ENCODE assay signal across 20 cellular contexts in genomic region chr1:17639703-17640340, GRCh38.
DNase-seq lines count a peak whose midpoint lies in the region; ATAC-seq and TF ChIP-seq lines count a peak whose summit lies in the region.
"Had no signal": no experiment of that assay in that cellular context is flagged by ENCODE, and none has a peak within 500 bp of the region (broad histone marks: within the 10 kb centered on the region; RNA-seq: fewer than 3 reads in every experiment).

No MANE protein-coding gene starts in this region.

- ATAC-seq in HG03097 (IDR thresholded peaks at IDR 0.05; ENCODE audit: low FRiP score, unreplicated experiment) (no peak), GM19351 (IDR thresholded peaks at IDR 0.05; ENCODE audit: unreplicated experiment) (no peak)
- ATAC-seq: CD8-positive, alpha-beta T cell had no signal

- peaks cover 19% of the 10 kb centered on the region for H3K36me3 Mint-ChIP-seq in MCF 10A (ENCODE audit: insufficient read depth, unreplicated experiment)
- no peaks in the 10 kb centered on the region for H3K36me3 Mint-ChIP-seq in activated CD4-positive, alpha-beta T cell treated with anti-CD3 and anti-CD28 coated beads, Interleukin-2, amount 10 ng/mL, durations not matched to agents 24 days and 14 days (ENCODE audit: low read depth)
- H3K36me3 Mint-ChIP-seq: CD8-positive, alpha-beta T cell had no signal

- H3K4me1 Mint-ChIP-seq in MCF 10A (ENCODE audit: insufficient read depth, unreplicated experiment): peaks cover 6% of the 10 kb centered on the region
- H3K4me1 Mint-ChIP-seq in activated CD4-positive, alpha-beta T cell treated with anti-CD3 and anti-CD28 coated beads, Interleukin-2, amount 10 ng/mL, durations not matched to agents 24 days and 14 days: no peaks in the 10 kb centered on the region

- intact Hi-C loops in MCF 10A (cut with micrococcal nuclease) (no loop called here), breast epithelium (cut with DNase I; ENCODE audit: low total_unique reads) (loop anchor here (10.0 kb wide), 1 partner anchor 685 kb away; no protein-coding TSS in a partner anchor)
- intact Hi-C loops in activated CD4-positive, alpha-beta T cell treated with anti-CD3 and anti-CD28 coated beads, Interleukin-2, amount 10 ng/mL, durations not matched to agents 24 days and 14 days (cut with micrococcal nuclease): no loop called here

- peak overlapping the region; percentile 14 for H3K27ac Mint-ChIP-seq in MCF 10A (ENCODE audit: low read depth, unreplicated experiment)
- H3K27ac Mint-ChIP-seq in activated CD4-positive, alpha-beta T cell treated with anti-CD3 and anti-CD28 coated beads, Interleukin-2, amount 10 ng/mL, durations not matched to agents 24 days and 14 days: no peak overlapping the region
- H3K27ac Mint-ChIP-seq: CD8-positive, alpha-beta T cell had no signal

- no peaks in the 10 kb centered on the region for H3K9me3 ChIP-seq in breast epithelium
- H3K9me3 ChIP-seq: BLaER1, Caco-2, MG63 had no signal

- no peak for DNase-seq in MCF 10A (ENCODE audit: unreplicated experiment)
- DNase-seq in breast epithelium (ENCODE audit: low spot score in 2 of 2): no peak
- no peak for DNase-seq in coronary artery (ENCODE audit: low spot score)
- peak; percentile 58 for DNase-seq in myocyte (ENCODE audit: low read depth)
- no peak for DNase-seq in activated CD4-positive, alpha-beta T cell treated with anti-CD3 and anti-CD28 coated beads, Interleukin-2, amount 10 ng/mL, durations not matched to agents 24 days and 14 days
- DNase-seq: Caco-2; CD8-positive, alpha-beta T cell; EL; GDM1; HCEC 1CT; KBM-7; MG63; NCI-H1105 treated with DMSO at 0.1 percent for 48 hours; NCI-H146; NCI-H2029; NCI-H526 treated with DMSO at 0.1 percent for 48 hours had no signal

- H3K4me1 ChIP-seq in breast epithelium: no peaks in the 10 kb centered on the region

- no peak overlapping the region for H3K27ac ChIP-seq in breast epithelium
- peak overlapping the region; percentile 43 to 83 for H3K27ac ChIP-seq in coronary artery
- H3K27ac ChIP-seq: BLaER1, SK-N-MC had no signal

- H3K4me3 ChIP-seq in breast epithelium: no peak overlapping the region
- no peak overlapping the region for H3K4me3 ChIP-seq in coronary artery
- H3K4me3 ChIP-seq: BLaER1, MG63, SK-N-MC had no signal

- H3K27me3 Mint-ChIP-seq in MCF 10A (ENCODE audit: insufficient read depth, unreplicated experiment): no peaks in the 10 kb centered on the region
- no peaks in the 10 kb centered on the region for H3K27me3 Mint-ChIP-seq in activated CD4-positive, alpha-beta T cell treated with anti-CD3 and anti-CD28 coated beads, Interleukin-2, amount 10 ng/mL, durations not matched to agents 24 days and 14 days

- CTCF ChIA-PET in MCF 10A (lab: Yijun Ruan, JAX): interaction anchor here (0.5 kb wide), 2 partner anchors 145 to 1599 kb away, joined by 3 read pairs; no protein-coding TSS in a partner anchor

- TF ChIP-seq CTCF in MCF 10A (IDR thresholded peaks at IDR 0.05; ENCODE audit: unreplicated experiment) (no peak), breast epithelium (IDR thresholded peaks at IDR 0.05) (no peak), coronary artery (IDR thresholded peaks at IDR 0.05) (no peak)

- H3K4me3 Mint-ChIP-seq in MCF 10A (ENCODE audit: unreplicated experiment): no peak overlapping the region
- H3K4me3 Mint-ChIP-seq in activated CD4-positive, alpha-beta T cell treated with anti-CD3 and anti-CD28 coated beads, Interleukin-2, amount 10 ng/mL, durations not matched to agents 24 days and 14 days: no peak overlapping the region
- H3K4me3 Mint-ChIP-seq: CD8-positive, alpha-beta T cell had no signal

- H3K9me3 Mint-ChIP-seq in MCF 10A (ENCODE audit: unreplicated experiment): no peaks in the 10 kb centered on the region
- H3K9me3 Mint-ChIP-seq in activated CD4-positive, alpha-beta T cell treated with anti-CD3 and anti-CD28 coated beads, Interleukin-2, amount 10 ng/mL, durations not matched to agents 24 days and 14 days: no peaks in the 10 kb centered on the region
- H3K9me3 Mint-ChIP-seq: CD8-positive, alpha-beta T cell had no signal

- no TSS peak for BruUV-seq in MCF 10A (replicated peaks; lab: Mats Ljungman, UMichigan)

- peaks cover 3% of the 10 kb centered on the region for H3K36me3 ChIP-seq in breast epithelium

- TF ChIP-seq POLR2A in breast epithelium (IDR thresholded peaks at IDR 0.05): no peak

- H3K27me3 ChIP-seq in breast epithelium: no peaks in the 10 kb centered on the region
- H3K27me3 ChIP-seq: BLaER1, MG63 had no signal

- POLR2A ChIA-PET in MCF 10A (lab: Yijun Ruan, JAX): no interaction called here

Comparison
In these comparisons a context has a peak if more than half of its experiments do, and no peak if none do; other contexts are left out.
1. H3K27ac ChIP-seq: peak in coronary artery (2 of 2); none in breast epithelium (0 of 2).